ENCODE assay signal across 30 cellular contexts in genomic region chr6:72530152-72530551, GRCh38.
"Had no signal": no experiment of that assay in that cellular context is flagged by ENCODE, and none has a peak within 500 bp of the region (broad histone marks: within the 10 kb centered on the region; RNA-seq: fewer than 3 reads in every experiment).

No MANE protein-coding gene starts in this region.

- H3K9me3 Mint-ChIP-seq: activated CD4-positive, alpha-beta memory T cell treated with anti-CD3 and anti-CD28 coated beads, Interleukin-2, amount 10 ng/mL, durations not matched to agents 7 days and 5 days; activated naive CD4-positive, alpha-beta T cell treated with anti-CD3 and anti-CD28 coated beads for 36 hours; activated T-helper 17 cell treated with anti-CD3 and anti-CD28 coated beads, Interleukin-2, amount 50 U/mL, for 72 hours; T-cell had no signal

- H3K27ac ChIP-seq: VCaP had no signal

- DNase-seq: activated CD4-positive, alpha-beta memory T cell treated with anti-CD3 and anti-CD28 coated beads, Interleukin-2, amount 10 ng/mL, durations not matched to agents 7 days and 5 days; activated CD4-positive, alpha-beta T cell treated with anti-CD3 and anti-CD28 coated beads, Interleukin-2, amount 50 U/mL, for 1 hour; activated CD4-positive, CD25-positive, alpha-beta regulatory T cell; activated gamma-delta T cell; activated naive CD4-positive, alpha-beta T cell treated with anti-CD3 and anti-CD28 coated beads for 36 hours; activated T-cell treated with anti-CD3 and anti-CD28 coated beads for 4 hours; activated T-cell treated with anti-CD3 and anti-CD28 coated beads, Interleukin-2, amount 50 U/mL, for 48 hours; amygdala; caudate nucleus; Kasumi-1; KBM-7; NCI-H1092; NCI-H1417; NCI-H1930; NCI-H2107; NCI-H2171 treated with DMSO at 0.1 percent for 48 hours; NCI-H345; NCI-H510A treated with DMSO at 0.1 percent for 48 hours; NCI-H69; NK-92 treated with Interleukin-12 subunit alpha and Interleukin-12 subunit beta, amount 100 ng/mL, for 24 hours; PC-3; SHP77 treated with DMSO at 0.1 percent for 48 hours; T-cell; T-helper 2 cell; T1000 had no signal

- H3K4me1 Mint-ChIP-seq: activated CD4-positive, alpha-beta memory T cell treated with anti-CD3 and anti-CD28 coated beads, Interleukin-2, amount 10 ng/mL, durations not matched to agents 7 days and 5 days; activated T-helper 17 cell treated with anti-CD3 and anti-CD28 coated beads, Interleukin-2, amount 50 U/mL, for 72 hours; T-cell had no signal

- H3K4me3 Mint-ChIP-seq: activated CD4-positive, alpha-beta memory T cell treated with anti-CD3 and anti-CD28 coated beads, Interleukin-2, amount 10 ng/mL, durations not matched to agents 7 days and 5 days; activated naive CD4-positive, alpha-beta T cell treated with anti-CD3 and anti-CD28 coated beads for 36 hours; activated naive CD8-positive, alpha-beta T cell; activated T-helper 17 cell treated with anti-CD3 and anti-CD28 coated beads, Interleukin-2, amount 50 U/mL, for 72 hours; T-cell had no signal

- H3K36me3 Mint-ChIP-seq: activated naive CD8-positive, alpha-beta T cell; T-cell had no signal

- ATAC-seq: activated T-helper 17 cell treated with anti-CD3 and anti-CD28 coated beads, Interleukin-2, amount 50 U/mL, for 72 hours; PC-3; T-cell had no signal

- FAIRE-seq: RCC 7860, TTC549 had no signal

- H3K27ac Mint-ChIP-seq: activated CD4-positive, alpha-beta memory T cell treated with anti-CD3 and anti-CD28 coated beads, Interleukin-2, amount 10 ng/mL, durations not matched to agents 7 days and 5 days; activated naive CD4-positive, alpha-beta T cell treated with anti-CD3 and anti-CD28 coated beads for 36 hours; activated naive CD8-positive, alpha-beta T cell; activated T-helper 17 cell treated with anti-CD3 and anti-CD28 coated beads, Interleukin-2, amount 50 U/mL, for 72 hours; T-cell had no signal
